Comparison of ENCODE assay signal across 10 cellular contexts in genomic region chr3:40800343-40800742, GRCh38.
A peak's percentile ranks its signal among the peaks of the same experiment; 100 is the strongest.
DNase-seq lines count a peak whose midpoint lies in the region; ATAC-seq and TF ChIP-seq lines count a peak whose summit lies in the region.
"Had no signal": no experiment of that assay in that cellular context is flagged by ENCODE, and none has a peak within 500 bp of the region (broad histone marks: within the 10 kb centered on the region; RNA-seq: fewer than 3 reads in every experiment).

No MANE protein-coding gene starts in this region.

- DNase-seq in AG09319 (ENCODE audit: extremely low read depth, low read depth) (peak; percentile 7), M059J (ENCODE audit: low read depth) (peak; percentile 90), chondrocyte (ENCODE audit: low spot score) (no peak), lower lobe of right lung (no peak), dedifferentiated amniotic fluid mesenchymal stem cell (ENCODE audit: extremely low spot score) (no peak), erythroblast (lab: John Stamatoyannopoulos, UW) (no peak), T-helper 2 cell (no peak)
- DNase-seq: activated T-cell treated with anti-CD3 and anti-CD28 coated beads, Interleukin-2, amount 50 U/mL, for 1 hour; NCI-H69 had no signal

- peak overlapping the region; percentile 78 for H3K27ac Mint-ChIP-seq in chondrocyte (ENCODE audit: unreplicated experiment)

- H3K9me3 Mint-ChIP-seq in chondrocyte (ENCODE audit: low read depth) = peaks cover 6% of the 10 kb centered on the region

- ATAC-seq in lower lobe of right lung (peak; percentile 86 to 91), GM19467 (IDR thresholded peaks at IDR 0.05; ENCODE audit: unreplicated experiment) (no peak)

- no peaks in the 10 kb centered on the region for H3K27me3 ChIP-seq in lower lobe of right lung (ENCODE audit: low read depth)

- H3K36me3 ChIP-seq in lower lobe of right lung = no peaks in the 10 kb centered on the region

- H3K27ac ChIP-seq in lower lobe of right lung = no peak overlapping the region

- no peak overlapping the region for H3K4me3 Mint-ChIP-seq in chondrocyte (ENCODE audit: unreplicated experiment)

- H3K9me3 ChIP-seq in lower lobe of right lung = no peaks in the 10 kb centered on the region

- H3K4me3 ChIP-seq in lower lobe of right lung = no peak overlapping the region

- TF ChIP-seq CTCF in AG09319 (IDR thresholded peaks at IDR 0.05; ENCODE audit: low read depth, low read length) (no peak), chondrocyte (IDR thresholded peaks at IDR 0.05) (no peak), lower lobe of right lung (IDR thresholded peaks at IDR 0.05) (no peak)

- peaks cover 18% of the 10 kb centered on the region for H3K4me1 Mint-ChIP-seq in chondrocyte (ENCODE audit: low read depth)

- no peaks in the 10 kb centered on the region for H3K27me3 Mint-ChIP-seq in chondrocyte (ENCODE audit: low read depth)

- peaks cover 16% of the 10 kb centered on the region for H3K4me1 ChIP-seq in lower lobe of right lung

- no peak for TF ChIP-seq POLR2A in erythroblast (IDR thresholded peaks at IDR 0.05; ENCODE audit: low read length)

- peaks cover 4% of the 10 kb centered on the region for H3K36me3 Mint-ChIP-seq in chondrocyte (ENCODE audit: low read depth)

- intact Hi-C loops in lower lobe of right lung (cut with DNase I) = no loop called here

Comparison
In these comparisons a context has a peak if more than half of its experiments do, and no peak if none do; other contexts are left out.
1. DNase-seq: peak in AG09319 (single experiment) and M059J (single experiment); none in chondrocyte (single experiment), lower lobe of right lung (single experiment), dedifferentiated amniotic fluid mesenchymal stem cell (single experiment), erythroblast (0 of 2) and T-helper 2 cell (0 of 5).